Comparison of ENCODE assay signal across 24 cellular contexts in the genomic region with DNA sequence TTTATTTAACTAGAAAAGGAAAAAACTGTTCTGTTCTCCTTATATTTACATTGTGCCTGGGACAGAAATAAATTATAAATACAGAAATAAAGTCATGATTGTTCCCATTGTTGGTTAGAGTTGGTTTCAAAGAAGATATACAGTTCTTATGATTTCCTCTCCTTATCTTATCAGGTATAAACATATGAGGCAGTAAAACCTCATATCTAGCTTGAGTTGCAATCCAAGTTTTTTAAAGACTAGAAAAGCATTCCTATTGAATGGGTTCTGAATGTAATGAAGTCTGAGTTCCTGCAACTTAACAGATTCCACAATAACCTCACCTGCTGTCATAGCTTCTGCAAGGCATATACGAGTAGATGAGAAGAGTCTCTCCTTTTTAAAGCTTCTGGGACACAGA.
A peak's percentile ranks its signal among the peaks of the same experiment; 100 is the strongest.
DNase-seq lines count a peak whose midpoint lies in the region; ATAC-seq, FAIRE-seq and TF ChIP-seq lines count a peak whose summit lies in the region.
"Had no signal": no experiment of that assay in that cellular context is flagged by ENCODE, and none has a peak within 500 bp of the region (broad histone marks: within the 10 kb centered on the region; RNA-seq: fewer than 3 reads in every experiment).

No MANE protein-coding gene starts in this region.

- TF ChIP-seq CTCF in VCaP (conservative IDR thresholded peaks at IDR 0.05) (no peak), fibroblast of the aortic adventitia (IDR thresholded peaks at IDR 0.05; ENCODE audit: insufficient read depth, low read length) (no peak), mucosa of descending colon (IDR thresholded peaks at IDR 0.05) (no peak), GM20000 (IDR thresholded peaks at IDR 0.05; ENCODE audit: extremely low read depth, missing control alignments) (no peak)

- no peak for FAIRE-seq in H54 (lab: Jason Lieb, UNC)
- FAIRE-seq: A549, GM12891, H1 had no signal

- ATAC-seq in mucosa of descending colon (peak; percentile 78), GM18909 (IDR thresholded peaks at IDR 0.05; ENCODE audit: poor library complexity, unreplicated experiment) (no peak)
- ATAC-seq: A549; CD8-positive, alpha-beta T cell; HCT116 had no signal

- H3K4me1 ChIP-seq in mucosa of descending colon (ENCODE audit: low read depth), result no peaks in the 10 kb centered on the region
- H3K4me1 ChIP-seq: A549, Peyer's patch had no signal

- no peak for TF ChIP-seq POLR2A in H54 (IDR thresholded peaks at IDR 0.05; ENCODE audit: low read depth, low read length)

- no peaks in the 10 kb centered on the region for H3K36me3 ChIP-seq in mucosa of descending colon (ENCODE audit: low read depth)
- H3K36me3 ChIP-seq: MG63, Peyer's patch had no signal

- peak; percentile 67 for DNase-seq in NCI-H226
- peak; percentile 48 for DNase-seq in fibroblast of the aortic adventitia (ENCODE audit: low read depth)
- no peak for DNase-seq in mucosa of descending colon
- DNase-seq in GM20000 (ENCODE audit: low spot score), result no peak
- DNase-seq in H54 (ENCODE audit: insufficient read length, low spot score), result no peak
- DNase-seq: C1 segment of cervical spinal cord; Caco-2; CD8-positive, alpha-beta T cell; EL; GDM1; KBM-7; MG63; NCI-H1105 treated with DMSO at 0.1 percent for 48 hours; NCI-H146; NCI-H1930; NCI-H526 treated with DMSO at 0.1 percent for 48 hours; Peyer's patch; SHP77 treated with DMSO at 0.1 percent for 48 hours had no signal

- H3K27ac ChIP-seq in VCaP, result peak overlapping the region; percentile 14; the same call in 1 of the 2 replicates
- H3K27ac ChIP-seq: A549, Peyer's patch had no signal

- no peak overlapping the region for H3K4me3 ChIP-seq in fibroblast of the aortic adventitia (ENCODE audit: low read depth, low read length)
- no peak overlapping the region for H3K4me3 ChIP-seq in mucosa of descending colon
- H3K4me3 ChIP-seq: A549, MG63, Peyer's patch had no signal

- intact Hi-C loops in mucosa of descending colon (cut with DNase I, micrococcal nuclease), result no loop called here

- no peaks in the 10 kb centered on the region for H3K9me3 ChIP-seq in mucosa of descending colon
- H3K9me3 ChIP-seq: A549, Caco-2, MG63, Peyer's patch had no signal

Comparison
In these comparisons a context has a peak if more than half of its experiments do, and no peak if none do; other contexts are left out.
1. DNase-seq: peak in NCI-H226 (single experiment) and fibroblast of the aortic adventitia (single experiment); none in mucosa of descending colon (0 of 3), GM20000 (single experiment) and H54 (single experiment).